In the genomic region with DNA sequence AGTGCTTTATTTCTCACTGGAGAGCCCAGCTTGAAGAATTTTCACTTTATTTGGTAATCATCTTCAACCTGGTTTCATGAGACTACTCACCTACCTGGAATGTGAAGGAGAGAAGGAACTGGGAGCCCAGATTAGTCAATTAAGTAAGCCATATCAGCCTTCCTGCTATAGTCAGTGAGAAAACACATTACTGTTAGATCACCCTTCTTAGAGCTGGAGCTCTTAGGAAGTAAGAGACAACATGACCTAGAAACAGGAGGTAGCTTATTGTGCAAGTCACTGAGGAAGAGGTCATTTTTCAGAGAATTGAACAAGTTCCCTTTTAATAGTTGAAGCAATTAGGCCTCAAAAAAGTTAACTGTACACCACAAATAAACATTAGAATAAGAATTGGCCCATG, we compare ENCODE assay signal across 14 cellular contexts. TPM values are rescaled to one million over a fixed set of nuclear protein-coding genes. Genes with fewer than 3 reads are reported as not detected.
DNase-seq lines count a peak whose midpoint lies in the region; ATAC-seq and TF ChIP-seq lines count a peak whose summit lies in the region.
"Had no signal": no experiment of that assay in that cellular context is flagged by ENCODE, and none has a peak within 500 bp of the region (broad histone marks: within the 10 kb centered on the region; RNA-seq: fewer than 3 reads in every experiment).

No MANE protein-coding gene starts in this region.

- H3K36me3 ChIP-seq in BJ (ENCODE audit: control insufficient read depth, insufficient read depth, low read length), result peaks cover 2% of the 10 kb centered on the region
- peaks cover 0 to 27% (median 12%) of the 10 kb centered on the region in 4 donors for H3K36me3 ChIP-seq in right lobe of liver

- H3K9me3 ChIP-seq in right lobe of liver, result no peaks in the 10 kb centered on the region

- DNase-seq in BJ (ENCODE audit: low read depth) (peak; percentile 9), KBM-7 (peak; percentile 47), amniotic epithelial cell (ENCODE audit: low read depth) (peak; percentile 93), right lobe of liver (no peak), DMS79 treated with DMSO at 0.1 percent for 48 hours (lab: John Stamatoyannopoulos, UW) (no peak), lower leg skin (ENCODE audit: low spot score in 2 of 2) (no peak)
- DNase-seq in activated effector memory CD4-positive, alpha-beta T cell treated with Interleukin-2 at 50 U/mL for 16 hours, result no peak
- DNase-seq in activated CD4-positive, alpha-beta T cell treated with anti-CD3 and anti-CD28 coated beads for 4 hours, result no peak
- DNase-seq: aorta; DND-41; NCI-H2171; stimulated activated naive CD4-positive, alpha-beta T cell treated with Interleukin-2 at 50 U/mL for 16 hours; WERI-Rb-1 had no signal

- peaks cover 0 to 5% (median 0%) of the 10 kb centered on the region in 4 donors for H3K4me1 ChIP-seq in right lobe of liver

- TF ChIP-seq POLR2A in right lobe of liver (IDR thresholded peaks at IDR 0.05) (no peak), lower leg skin (IDR thresholded peaks at IDR 0.05) (no peak)

- in situ Hi-C loops in KBM-7 (cut with MboI; ENCODE audit: low pct_unique_long_range_greater_than_20kb, low sequenced_read_pairs), result no loop called here

- peak overlapping the region in 2 of 3 donors; percentile 1 to 44 for H3K27ac ChIP-seq in right lobe of liver
- H3K27ac ChIP-seq: WERI-Rb-1 had no signal

- TF ChIP-seq CTCF in BJ (IDR thresholded peaks at IDR 0.05; ENCODE audit: insufficient read depth, low read depth, low read length) (no peak), right lobe of liver (IDR thresholded peaks at IDR 0.05) (no peak), lower leg skin (IDR thresholded peaks at IDR 0.05) (no peak)

- intact Hi-C loops in right lobe of liver (cut with DNase I) (no loop called here), lower leg skin (cut with DNase I; ENCODE audit: low total_unique reads) (no loop called here)

- POLR2A ChIA-PET in BJ (lab: Charles Lee), result no interaction called here

- H3K4me3 ChIP-seq in BJ (ENCODE audit: low read depth, low read length) (no peak overlapping the region), right lobe of liver (no peak overlapping the region), lower leg skin (ENCODE audit: low read depth, poor library complexity, severe bottlenecking) (no peak overlapping the region)

- CTCF ChIA-PET in BJ (lab: Yijun Ruan, JAX), result no interaction called here

- ATAC-seq in right lobe of liver, result peak; percentile 48 to 89 (median 66)
- ATAC-seq: sciatic nerve had no signal

- H3K27me3 ChIP-seq in BJ (ENCODE audit: control insufficient read depth, insufficient read depth, low read length), result no peaks in the 10 kb centered on the region
- no peaks in the 10 kb centered on the region for H3K27me3 ChIP-seq in right lobe of liver

RNA-seq across cellular contexts. Expression of a gene that starts 49.2 kb away (rescaled TPM):
- 0.10 and 0.16 TPM in 2 replicates for polyA plus RNA-seq in BJ (2011; rRNA removed)
- polyA minus RNA-seq in BJ (2011; rRNA and poly(A)+ RNA removed), result not detected in 2 replicates
- not detected for total RNA-seq in right lobe of liver
- total RNA-seq in lower leg skin, result under 1 TPM in 1 of 4 donors, not detected in 3; 0.38 TPM
- total RNA-seq: aorta had no signal

RNA-seq across cellular contexts. Expression of a gene that starts 54.0 kb away (rescaled TPM):
- polyA plus RNA-seq in BJ (2011; rRNA removed), result 30.0 and 46.4 TPM in 2 replicates
- polyA minus RNA-seq in BJ (2011; rRNA and poly(A)+ RNA removed), result 13.2 and 20.0 TPM in 2 replicates
- total RNA-seq in right lobe of liver (10 to 100 TPM in 3 of 6 experiments, 1 to 10 TPM in 3; 9.1 to 30.7 (median 14.9) TPM), lower leg skin (100 to 1,000 TPM in 1 of 4 donors, 10 to 100 TPM in 3; 54.5 to 119 (median 71.2) TPM)

Comparison
In these comparisons a context has a peak if more than half of its experiments do, and no peak if none do; other contexts are left out.
1. DNase-seq: peak in BJ (single experiment), KBM-7 (single experiment) and amniotic epithelial cell (single experiment); none in right lobe of liver (0 of 3), activated effector memory CD4-positive, alpha-beta T cell treated with Interleukin-2 at 50 U/mL for 16 hours (single experiment), DMS79 treated with DMSO at 0.1 percent for 48 hours (single experiment), activated CD4-positive, alpha-beta T cell treated with anti-CD3 and anti-CD28 coated beads for 4 hours (0 of 2) and lower leg skin (0 of 2).